8 cellular contexts compared by ENCODE assay signal in the genomic region with DNA sequence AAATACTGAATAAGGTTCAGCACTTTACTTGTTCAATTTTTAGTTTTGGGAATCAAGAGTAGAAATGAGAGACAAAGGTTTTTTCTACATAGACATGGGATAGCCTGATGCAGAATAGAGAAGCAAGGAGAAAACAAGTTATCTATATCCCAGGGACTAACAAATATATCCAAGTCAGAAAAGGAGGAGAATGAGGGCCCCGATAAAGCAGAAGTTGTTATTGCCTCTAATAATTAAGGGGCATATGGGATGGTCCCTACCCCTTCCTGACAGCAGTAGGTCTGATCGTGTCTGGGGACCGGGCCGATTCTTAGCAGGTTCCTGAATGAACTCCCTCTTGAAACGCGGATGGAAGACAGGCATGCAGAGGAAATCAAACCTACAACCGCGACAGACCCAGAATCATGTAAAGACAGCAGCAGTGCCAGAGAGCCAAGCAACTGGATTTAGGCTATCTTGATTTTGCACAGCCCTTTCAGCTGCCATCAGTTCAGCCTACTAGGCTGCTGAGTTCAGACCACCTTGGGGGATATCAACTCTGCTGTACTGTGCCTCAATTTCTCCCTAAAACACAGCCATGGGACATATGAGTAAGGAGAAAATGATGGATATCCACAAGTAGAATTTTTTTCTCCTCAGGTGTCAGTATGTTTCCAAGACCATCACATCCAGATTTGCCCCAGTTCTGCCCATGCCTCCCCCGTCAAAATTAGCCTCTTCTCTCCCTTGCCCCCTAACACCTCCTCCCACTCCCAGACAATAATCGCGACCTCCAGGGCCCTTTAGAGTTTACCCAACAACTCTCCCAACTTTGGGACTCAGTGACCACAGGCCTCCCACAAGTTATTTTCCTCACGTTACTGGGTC. TPM values are rescaled to one million over a fixed set of nuclear protein-coding genes. Genes with fewer than 3 reads are reported as not detected.
A peak's percentile ranks its signal among the peaks of the same experiment; 100 is the strongest.
DNase-seq lines count a peak whose midpoint lies in the region; ATAC-seq and TF ChIP-seq lines count a peak whose summit lies in the region.

No MANE protein-coding gene starts in this region.

- no peak for TF ChIP-seq POLR2A in heart left ventricle (IDR thresholded peaks at IDR 0.05)

- DNase-seq in heart left ventricle (no peak), cardiac septum (ENCODE audit: low spot score) (no peak), astrocyte of the cerebellum (ENCODE audit: low read depth) (no peak), left lung (no peak), upper lobe of right lung (no peak), GM20000 (ENCODE audit: low spot score) (no peak)

- H3K4me3 ChIP-seq in heart left ventricle (peak overlapping the region; percentile 74 to 97 (median 84)), astrocyte of the cerebellum (ENCODE audit: low read depth, low read length) (peak overlapping the region; percentile 99), left lung (peak overlapping the region; percentile 76 to 87), upper lobe of right lung (peak overlapping the region; percentile 89)

- H3K27me3 ChIP-seq in heart left ventricle: no peaks in the 10 kb centered on the region
- H3K27me3 ChIP-seq in left lung: no peaks in the 10 kb centered on the region
- no peaks in the 10 kb centered on the region for H3K27me3 ChIP-seq in upper lobe of right lung

- H3K36me3 ChIP-seq in heart left ventricle: peaks cover 0 to 40% (median 34%) of the 10 kb centered on the region in 9 donors
- H3K36me3 ChIP-seq in left lung: peaks cover 0 to 32% of the 10 kb centered on the region in 2 donors
- H3K36me3 ChIP-seq in upper lobe of right lung: peaks cover 38% of the 10 kb centered on the region

- in situ Hi-C loops in astrocyte of the cerebellum (cut with HindIII; ENCODE audit: low sequenced_read_pairs): no loop called here

- no peaks in the 10 kb centered on the region for H3K9me3 ChIP-seq in heart left ventricle
- H3K9me3 ChIP-seq in left lung: no peaks in the 10 kb centered on the region
- no peaks in the 10 kb centered on the region for H3K9me3 ChIP-seq in upper lobe of right lung

- H3K4me1 ChIP-seq in heart left ventricle (peaks cover 0 to 22% (median 13%) of the 10 kb centered on the region in 12 donors), left lung (peaks cover 6 to 37% of the 10 kb centered on the region in 2 donors), upper lobe of right lung (peaks cover 17% of the 10 kb centered on the region)

- TF ChIP-seq CTCF in heart left ventricle (IDR thresholded peaks at IDR 0.05) (no peak), astrocyte of the cerebellum (IDR thresholded peaks at IDR 0.05; ENCODE audit: low read depth, low read length, missing control alignments) (no peak), left lung (IDR thresholded peaks at IDR 0.05) (no peak), upper lobe of right lung (IDR thresholded peaks at IDR 0.05) (no peak), GM20000 (IDR thresholded peaks at IDR 0.05; ENCODE audit: extremely low read depth, missing control alignments) (no peak)

- intact Hi-C loops in heart left ventricle (cut with DNase I) (loop anchor here in 3 of 10 donors (1.0 to 5.0 kb wide), 3 partner anchors 9 to 56 kb away; a partner anchor contains a TSS), cardiac septum (cut with DNase I) (loop anchor here (1.0 kb wide), 1 partner anchor 29 kb away; a partner anchor contains a TSS), left lung (cut with DNase I) (no loop called here), upper lobe of right lung (cut with DNase I) (no loop called here)

- ATAC-seq in heart left ventricle: no peak
- no peak for ATAC-seq in left lung
- no peak for ATAC-seq in upper lobe of right lung
- ATAC-seq in GM21390 (IDR thresholded peaks at IDR 0.05; ENCODE audit: unreplicated experiment): no peak
- ATAC-seq in HG02571 (IDR thresholded peaks at IDR 0.05; ENCODE audit: unreplicated experiment): no peak

- 9 to 16% (median 11%) methylated on average over 12 of the region's 12 CpGs for WGBS in heart left ventricle, 4 donors

- H3K27ac ChIP-seq in heart left ventricle (peak overlapping the region in 11 of 12 donors; percentile 74 to 94 (median 82)), left lung (peak overlapping the region; percentile 65 to 85), upper lobe of right lung (peak overlapping the region; percentile 87)

RNA-seq across cellular contexts. Expression of a gene that starts 0.7 kb away (rescaled TPM):
- total RNA-seq in heart left ventricle (10 to 100 TPM; 37.2 to 60.2 (median 48.8) TPM), cardiac septum (40.2 TPM), left lung (10 to 100 TPM; 48.7 to 73.3 TPM), upper lobe of right lung (38.9 TPM)
- polyA plus RNA-seq in heart left ventricle: 100 to 1,000 TPM in 1 of 2 donors, 10 to 100 TPM in 1; 10.4 to 101 TPM

RNA-seq across cellular contexts. Expression of a gene that starts 9.5 kb away (rescaled TPM):
- total RNA-seq in heart left ventricle (10 to 100 TPM; 35.4 to 45.0 (median 41.6) TPM), cardiac septum (48.1 TPM), left lung (10 to 100 TPM; 64.9 to 81.8 TPM), upper lobe of right lung (83.5 TPM)
- 10 to 100 TPM; 14.8 to 52.7 TPM for polyA plus RNA-seq in heart left ventricle

RNA-seq across cellular contexts. Expression of a gene that starts 28.4 kb away (rescaled TPM):
- total RNA-seq in heart left ventricle (10 to 100 TPM; 14.0 to 42.1 (median 19.6) TPM), cardiac septum (16.5 TPM), left lung (10 to 100 TPM; 47.6 to 51.4 TPM), upper lobe of right lung (44.7 TPM)
- polyA plus RNA-seq in heart left ventricle: 10 to 100 TPM; 13.0 to 21.7 TPM

RNA-seq across cellular contexts. Expression of a gene that starts 45.4 kb away (rescaled TPM):
- under 1 TPM in 1 of 9 donors, not detected in 8; 0.21 TPM for total RNA-seq in heart left ventricle
- under 1 TPM in 1 of 2 donors, not detected in 1; 0.06 TPM for polyA plus RNA-seq in heart left ventricle
- total RNA-seq in cardiac septum: 0.19 TPM
- under 1 TPM; 0.29 to 0.73 TPM for total RNA-seq in left lung
- total RNA-seq in upper lobe of right lung: 0.41 TPM

RNA-seq across cellular contexts. Expression of a gene that starts 53.9 kb away (rescaled TPM):
- total RNA-seq in heart left ventricle (10 to 100 TPM in 5 of 9 donors, 1 to 10 TPM in 4; 5.6 to 18.0 (median 13.0) TPM), cardiac septum (14.0 TPM), left lung (10 to 100 TPM; 37.9 to 39.5 TPM), upper lobe of right lung (37.8 TPM)
- polyA plus RNA-seq in heart left ventricle: 1 to 10 TPM; 6.4 to 9.9 TPM
